Comparison of ENCODE assay signal across 8 cellular contexts in the genomic region with DNA sequence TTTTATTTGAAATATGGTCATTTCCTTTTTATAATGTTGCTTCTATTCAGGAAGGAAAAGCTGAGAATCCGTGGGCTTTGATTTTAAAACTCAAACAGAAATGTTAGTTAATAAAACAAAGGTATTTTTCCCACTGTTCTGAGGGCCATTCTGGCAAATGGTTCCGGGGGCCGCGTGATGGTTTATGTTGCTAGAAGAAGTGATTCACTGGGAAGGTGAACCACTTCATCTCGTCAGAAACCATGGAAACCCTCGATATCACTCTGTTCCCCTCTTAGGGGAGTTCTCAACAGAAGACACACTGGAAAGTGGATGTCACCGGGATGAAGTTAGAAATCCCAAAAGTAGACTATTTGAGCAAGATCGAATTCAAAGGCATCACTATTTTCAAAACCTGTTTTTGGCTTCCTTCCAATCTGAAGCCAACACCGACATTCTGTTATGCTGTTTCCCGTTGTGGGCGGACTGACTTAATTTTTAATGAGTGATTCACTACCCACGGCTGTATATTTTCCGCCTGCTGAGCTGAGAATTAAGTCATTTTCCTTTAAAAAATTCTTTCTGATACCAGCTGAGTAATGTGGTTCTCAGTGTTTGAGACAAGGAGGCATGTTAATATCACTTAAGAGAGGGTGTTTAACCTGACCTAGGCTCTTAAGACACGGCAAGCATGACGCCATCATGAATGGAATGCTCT.
A peak's percentile ranks its signal among the peaks of the same experiment; 100 is the strongest.
DNase-seq lines count a peak whose midpoint lies in the region; TF ChIP-seq lines count a peak whose summit lies in the region.

No MANE protein-coding gene starts in this region.

- intact Hi-C loops in colonic mucosa (cut with DNase I) (no loop called here), sigmoid colon (cut with DNase I) (no loop called here)

- H3K9me3 Mint-ChIP-seq in T-helper 1 cell treated with Interleukin-12 subunit alpha and Interleukin-12 subunit beta and Interleukin-4 antibody, amounts not matched to agents 30 μg/mL and 1 μg/mL, for 36 hours, result no peaks in the 10 kb centered on the region

- H3K36me3 ChIP-seq in colonic mucosa (no peaks in the 10 kb centered on the region), sigmoid colon (no peaks in the 10 kb centered on the region)

- peaks cover 47% of the 10 kb centered on the region for H3K4me1 Mint-ChIP-seq in T-helper 1 cell treated with Interleukin-12 subunit alpha and Interleukin-12 subunit beta and Interleukin-4 antibody, amounts not matched to agents 30 μg/mL and 1 μg/mL, for 36 hours (ENCODE audit: low read depth)

- no peak overlapping the region for H3K4me3 ChIP-seq in colonic mucosa
- no peak overlapping the region for H3K4me3 ChIP-seq in sigmoid colon

- H3K27me3 Mint-ChIP-seq in T-helper 1 cell treated with Interleukin-12 subunit alpha and Interleukin-12 subunit beta and Interleukin-4 antibody, amounts not matched to agents 30 μg/mL and 1 μg/mL, for 36 hours (ENCODE audit: low read depth), result no peaks in the 10 kb centered on the region

- no peak overlapping the region for H3K9ac ChIP-seq in colonic mucosa (ENCODE audit: low read depth in 2 of 2, low read length in 2 of 2)

- peak overlapping the region; percentile 64 for H3K4me3 Mint-ChIP-seq in T-helper 1 cell treated with Interleukin-12 subunit alpha and Interleukin-12 subunit beta and Interleukin-4 antibody, amounts not matched to agents 30 μg/mL and 1 μg/mL, for 36 hours

- WGBS in sigmoid colon, 2 donors, result 56 to 80% methylated on average over 15 of the region's 15 CpGs

- peak overlapping the region; percentile 89 for H3K27ac Mint-ChIP-seq in T-helper 1 cell treated with Interleukin-12 subunit alpha and Interleukin-12 subunit beta and Interleukin-4 antibody, amounts not matched to agents 30 μg/mL and 1 μg/mL, for 36 hours

- H3K36me3 Mint-ChIP-seq in T-helper 1 cell treated with Interleukin-12 subunit alpha and Interleukin-12 subunit beta and Interleukin-4 antibody, amounts not matched to agents 30 μg/mL and 1 μg/mL, for 36 hours (ENCODE audit: low read depth), result no peaks in the 10 kb centered on the region

- TF ChIP-seq POLR2A in sigmoid colon (IDR thresholded peaks at IDR 0.05), result no peak

- H3K9me3 ChIP-seq in colonic mucosa, result no peaks in the 10 kb centered on the region
- no peaks in the 10 kb centered on the region for H3K9me3 ChIP-seq in sigmoid colon

- H3K27ac ChIP-seq in colonic mucosa (peak overlapping the region; percentile 43), sigmoid colon (peak overlapping the region; percentile 13 to 69 (median 64))

- no peaks in the 10 kb centered on the region for H3K27me3 ChIP-seq in colonic mucosa
- H3K27me3 ChIP-seq in sigmoid colon, result no peaks in the 10 kb centered on the region

- in situ Hi-C loops in Caki2 (cut with HindIII; ENCODE audit: low pct_unique_long_range_greater_than_20kb, low sequenced_read_pairs), result no loop called here

- no peak for TF ChIP-seq EP300 in sigmoid colon (IDR thresholded peaks at IDR 0.05)

- H3K4me1 ChIP-seq in colonic mucosa (peaks cover 6% of the 10 kb centered on the region), sigmoid colon (peaks cover 0 to 7% (median 2%) of the 10 kb centered on the region in 4 donors)

- TF ChIP-seq CTCF in colonic mucosa (IDR thresholded peaks at IDR 0.05) (no peak), sigmoid colon (IDR thresholded peaks at IDR 0.05) (no peak)

- DNase-seq in Caki2 (ENCODE audit: low read depth) (peak; percentile 91), colonic mucosa (no peak), sigmoid colon (peak; percentile 64), HUDEP-2 (lab: John Stamatoyannopoulos, UW; ENCODE audit: unreplicated experiment in 76 of 76) (no peak), NCI-H1436 treated with DMSO at 0.1 percent for 48 hours (lab: John Stamatoyannopoulos, UW) (no peak), SIG-M5 (lab: John Stamatoyannopoulos, UW) (no peak), NCI-H774 (lab: John Stamatoyannopoulos, UW) (no peak)

Comparison
In these comparisons a context has a peak if more than half of its experiments do, and no peak if none do; other contexts are left out.
1. DNase-seq: peak in Caki2 (single experiment) and sigmoid colon (single experiment); none in colonic mucosa (single experiment), HUDEP-2 (0 of 76), NCI-H1436 treated with DMSO at 0.1 percent for 48 hours (single experiment), SIG-M5 (single experiment) and NCI-H774 (single experiment).